ENCODE assay signal across 11 cellular contexts in genomic region chr10:65891073-65891981, GRCh38.
DNase-seq lines count a peak whose midpoint lies in the region; ATAC-seq and TF ChIP-seq lines count a peak whose summit lies in the region.
"Had no signal": no experiment of that assay in that cellular context is flagged by ENCODE, and none has a peak within 500 bp of the region (broad histone marks: within the 10 kb centered on the region; RNA-seq: fewer than 3 reads in every experiment).

No MANE protein-coding gene starts in this region.

- H3K36me3 Mint-ChIP-seq in MCF 10A (ENCODE audit: insufficient read depth, unreplicated experiment), result no peaks in the 10 kb centered on the region

- peak; percentile 85 for ATAC-seq in HG02884 (IDR thresholded peaks at IDR 0.05; ENCODE audit: unreplicated experiment)
- peak; percentile 25 for ATAC-seq in upper lobe of right lung
- no peak for ATAC-seq in HG03571 (IDR thresholded peaks at IDR 0.05; ENCODE audit: unreplicated experiment)
- ATAC-seq in HG02763 (IDR thresholded peaks at IDR 0.05; ENCODE audit: unreplicated experiment), result no peak

- H3K9me3 Mint-ChIP-seq in MCF 10A (ENCODE audit: unreplicated experiment), result peaks cover 7% of the 10 kb centered on the region

- POLR2A ChIA-PET in MCF 10A (lab: Yijun Ruan, JAX), result interaction anchor here (0.6 kb wide), 1 partner anchor 448 kb away, joined by 3 read pairs; no protein-coding TSS in a partner anchor

- dilution Hi-C loops in mammary epithelial cell (cut with HindIII; ENCODE audit: low sequenced_read_pairs), result no loop called here

- no peak overlapping the region for H3K4me2 ChIP-seq in mammary epithelial cell (ENCODE audit: insufficient read depth, low read depth, low read length)

- H3K27ac ChIP-seq in mammary epithelial cell (ENCODE audit: insufficient read depth, low read depth, low read length) (no peak overlapping the region), upper lobe of right lung (no peak overlapping the region)
- H3K27ac ChIP-seq: testis had no signal

- no peak overlapping the region for H3K4me3 Mint-ChIP-seq in MCF 10A (ENCODE audit: unreplicated experiment)
- H3K4me3 Mint-ChIP-seq: H9 had no signal

- no peak overlapping the region for H3K27ac Mint-ChIP-seq in MCF 10A (ENCODE audit: low read depth, unreplicated experiment)

- BruUV-seq in mammary epithelial cell (replicated peaks; lab: Mats Ljungman, UMichigan) (no TSS peak), MCF 10A (replicated peaks; lab: Mats Ljungman, UMichigan) (no TSS peak)

- H3K9ac ChIP-seq in mammary epithelial cell (ENCODE audit: insufficient read depth, low read length), result no peak overlapping the region

- H3K9me3 ChIP-seq in mammary epithelial cell (replicated peaks; ENCODE audit: insufficient read depth, low read length) (no peaks in the 10 kb centered on the region), upper lobe of right lung (no peaks in the 10 kb centered on the region)
- H3K9me3 ChIP-seq: testis had no signal

- no peaks in the 10 kb centered on the region for H3K4me1 ChIP-seq in mammary epithelial cell (ENCODE audit: insufficient read depth, low read length)
- H3K4me1 ChIP-seq in upper lobe of right lung, result no peaks in the 10 kb centered on the region
- H3K4me1 ChIP-seq: testis had no signal

- H3K4me3 ChIP-seq in mammary epithelial cell (replicated peaks in 1 of 3; ENCODE audit: insufficient read depth in 1 of 3, low read depth in 2 of 3, low read length in 3 of 3) (no peak overlapping the region), upper lobe of right lung (no peak overlapping the region)
- H3K4me3 ChIP-seq: testis had no signal

- peaks cover 6% of the 10 kb centered on the region for H3K4me1 Mint-ChIP-seq in MCF 10A (ENCODE audit: insufficient read depth, unreplicated experiment)
- H3K4me1 Mint-ChIP-seq: H9 had no signal

- no peaks in the 10 kb centered on the region for H3K27me3 Mint-ChIP-seq in MCF 10A (ENCODE audit: insufficient read depth, unreplicated experiment)

- no peaks in the 10 kb centered on the region for H3K27me3 ChIP-seq in mammary epithelial cell (ENCODE audit: insufficient read depth, low read length)
- no peaks in the 10 kb centered on the region for H3K27me3 ChIP-seq in upper lobe of right lung
- H3K27me3 ChIP-seq: testis had no signal

- H3K36me3 ChIP-seq in mammary epithelial cell (ENCODE audit: insufficient read depth, low read length) (no peaks in the 10 kb centered on the region), upper lobe of right lung (no peaks in the 10 kb centered on the region)

- intact Hi-C loops in mammary epithelial cell (cut with micrococcal nuclease) (no loop called here), MCF 10A (cut with micrococcal nuclease) (no loop called here), upper lobe of right lung (cut with DNase I) (no loop called here)

- H4K20me1 ChIP-seq in mammary epithelial cell (ENCODE audit: insufficient read depth, low read length), result no peaks in the 10 kb centered on the region

- H3K79me2 ChIP-seq in mammary epithelial cell (ENCODE audit: insufficient read depth, low read length), result no peaks in the 10 kb centered on the region

- no peak overlapping the region for H2AFZ ChIP-seq in mammary epithelial cell (ENCODE audit: low read depth, low read length)

- TF ChIP-seq CTCF in mammary epithelial cell (conservative IDR thresholded peaks at IDR 0.05 in 1 of 2, IDR thresholded peaks at IDR 0.05 in 1 of 2; ENCODE audit: extremely low read depth in 1 of 2, insufficient read depth in 1 of 2, low read depth in 1 of 2, low read length in 2 of 2), result no peak
- no peak for TF ChIP-seq CTCF in MCF 10A (IDR thresholded peaks at IDR 0.05; ENCODE audit: unreplicated experiment)
- no peak for TF ChIP-seq CTCF in upper lobe of right lung (IDR thresholded peaks at IDR 0.05)

- WGBS in mammary epithelial cell (ENCODE audit: low coverage, missing lambda C conversion rate), result 31% methylated on average over 3 of the region's 3 CpGs

- CTCF ChIA-PET in mammary epithelial cell (lab: Charles Lee; ENCODE audit: low non-redundant PET) (no interaction called here), MCF 10A (lab: Yijun Ruan, JAX) (interaction anchor here (0.6 to 0.7 kb wide), 3 partner anchors 315 to 1924 kb away, joined by 3 to 4 read pairs (median 3); no protein-coding TSS in a partner anchor)

- DNase-seq in mammary epithelial cell, result peak; percentile 9
- DNase-seq in MCF 10A (ENCODE audit: unreplicated experiment), result no peak
- peak; percentile 69 for DNase-seq in NCI-H69 (lab: John Stamatoyannopoulos, UW)
- no peak for DNase-seq in upper lobe of right lung
- no peak for DNase-seq in HUDEP-2 (lab: John Stamatoyannopoulos, UW; ENCODE audit: unreplicated experiment in 76 of 76)
- DNase-seq: H9, NCI-H524 treated with DMSO at 0.1 percent for 48 hours, testis had no signal

- in situ Hi-C loops in mammary epithelial cell (cut with MboI; ENCODE audit: low sequenced_read_pairs in 2 of 2), result no loop called here

Comparison
In these comparisons a context has a peak if more than half of its experiments do, and no peak if none do; other contexts are left out.
1. DNase-seq: peak in mammary epithelial cell (single experiment) and NCI-H69 (single experiment); none in MCF 10A (single experiment), upper lobe of right lung (single experiment) and HUDEP-2 (0 of 76).
2. ATAC-seq: peak in HG02884 (single experiment) and upper lobe of right lung (single experiment); none in HG03571 (single experiment) and HG02763 (single experiment).